In the genomic region with DNA sequence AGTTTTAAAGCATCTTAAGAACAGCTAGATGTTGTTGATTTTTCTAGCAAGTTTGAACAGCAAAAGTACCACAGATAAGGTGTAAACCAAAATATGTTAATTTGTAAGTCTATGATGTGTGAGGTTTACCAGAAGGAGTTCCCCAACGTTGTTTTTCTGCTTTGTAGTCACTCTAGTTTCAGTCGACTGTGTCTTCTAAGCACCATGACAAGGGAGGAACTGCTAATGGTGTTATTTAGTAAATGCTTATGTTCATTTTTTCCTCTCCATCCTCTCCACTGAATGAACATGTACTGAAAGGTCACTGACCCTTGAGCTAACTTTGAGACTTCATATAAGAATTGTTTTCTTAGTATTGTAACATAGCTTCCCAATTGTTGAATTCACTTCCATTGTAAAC, we compare ENCODE assay signal across 13 cellular contexts. TPM values are rescaled to one million over a fixed set of nuclear protein-coding genes. Genes with fewer than 3 reads are reported as not detected.
A peak's percentile ranks its signal among the peaks of the same experiment; 100 is the strongest.
DNase-seq lines count a peak whose midpoint lies in the region; ATAC-seq and FAIRE-seq lines count a peak whose summit lies in the region.
"Had no signal": no experiment of that assay in that cellular context is flagged by ENCODE, and none has a peak within 500 bp of the region (broad histone marks: within the 10 kb centered on the region; RNA-seq: fewer than 3 reads in every experiment).

No MANE protein-coding gene starts in this region.

- no peaks in the 10 kb centered on the region for H3K4me1 Mint-ChIP-seq in central memory CD8-positive, alpha-beta T cell

- no peaks in the 10 kb centered on the region for H3K36me3 Mint-ChIP-seq in central memory CD8-positive, alpha-beta T cell (ENCODE audit: insufficient read depth)

- intact Hi-C loops in posterior vena cava (cut with DNase I), result no loop called here

- peak; percentile 47 for ATAC-seq in GM21367 (IDR thresholded peaks at IDR 0.05; ENCODE audit: unreplicated experiment)
- ATAC-seq in HG03280 (IDR thresholded peaks at IDR 0.05; ENCODE audit: unreplicated experiment), result peak; percentile 65
- peak; percentile 65 for ATAC-seq in central memory CD8-positive, alpha-beta T cell (replicated peaks; ENCODE audit: extremely low read depth, poor library complexity, severe bottlenecking)
- ATAC-seq: Panc1 had no signal

- no peak overlapping the region for H3K4me3 Mint-ChIP-seq in central memory CD8-positive, alpha-beta T cell

- no peaks in the 10 kb centered on the region for H3K9me3 Mint-ChIP-seq in central memory CD8-positive, alpha-beta T cell

- peak; percentile 76 for FAIRE-seq in GM18507 (lab: Jason Lieb, UNC)
- FAIRE-seq: endothelial cell of umbilical vein had no signal

- no peak overlapping the region for H3K27ac Mint-ChIP-seq in central memory CD8-positive, alpha-beta T cell (ENCODE audit: low read depth)

- H3K27me3 Mint-ChIP-seq in central memory CD8-positive, alpha-beta T cell, result no peaks in the 10 kb centered on the region

- DNase-seq in GM18507 (ENCODE audit: extremely low spot score, insufficient read length, low read depth) (no peak), retina (no peak), Kasumi-1 (lab: John Stamatoyannopoulos, UW) (no peak), posterior vena cava (ENCODE audit: low spot score) (no peak), NCI-H1417 treated with DMSO at 0.1 percent for 48 hours (lab: John Stamatoyannopoulos, UW) (no peak)
- no peak for DNase-seq in central memory CD8-positive, alpha-beta T cell (ENCODE audit: low spot score in 2 of 2)
- DNase-seq: KBM-7, posterior cingulate gyrus, T1000 had no signal

RNA-seq across cellular contexts. Expression of gene ENPP3, which starts 3.0 kb away (rescaled TPM):
- under 1 TPM; 0.48 to 0.56 TPM for total RNA-seq in posterior vena cava
- total RNA-seq: endothelial cell of umbilical vein had no signal

RNA-seq across cellular contexts. Expression of gene MED23, which starts 12.1 kb away (rescaled TPM):
- 10 to 100 TPM; 19.0 to 22.2 TPM for total RNA-seq in posterior vena cava
